8 cellular contexts compared by ENCODE assay signal in genomic region chr2:200862532-200863000, GRCh38. TPM values are rescaled to one million over a fixed set of nuclear protein-coding genes. Genes with fewer than 3 reads are reported as not detected.
DNase-seq lines count a peak whose midpoint lies in the region; ATAC-seq and TF ChIP-seq lines count a peak whose summit lies in the region.

No MANE protein-coding gene starts in this region.

- peak in 2 of 3 donors; percentile 58 to 73 for TF ChIP-seq POLR2A in body of pancreas (IDR thresholded peaks at IDR 0.05)

- ATAC-seq in body of pancreas: no peak
- ATAC-seq in left lung: no peak
- ATAC-seq in HG02623 (IDR thresholded peaks at IDR 0.05; ENCODE audit: unreplicated experiment): no peak
- ATAC-seq in HG02870 (IDR thresholded peaks at IDR 0.05; ENCODE audit: unreplicated experiment): no peak

- 0% methylated on average over 13 of the region's 13 CpGs for WGBS in body of pancreas, 2 donors

- H3K4me2 ChIP-seq in BLaER1 treated with 17β-estradiol and CSF1 and Interleukin-3, amounts not matched to agents 10 nM and 100 nM: peak overlapping the region; percentile 79 to 98 (median 90)

- H3K4me3 Mint-ChIP-seq in HFFc6: peak overlapping the region; percentile 95
- peak overlapping the region; percentile 95 for H3K4me3 Mint-ChIP-seq in T-helper 2 cell treated with Interferon-gamma antibody and Interleukin-4, amounts not matched to agents 5 μg/mL and 100 μg/mL, for 36 hours

- peaks cover 58% of the 10 kb centered on the region for H3K4me1 Mint-ChIP-seq in HFFc6 (ENCODE audit: low read depth)
- H3K4me1 Mint-ChIP-seq in T-helper 2 cell treated with Interferon-gamma antibody and Interleukin-4, amounts not matched to agents 5 μg/mL and 100 μg/mL, for 36 hours (ENCODE audit: low read depth): peaks cover 29% of the 10 kb centered on the region

- DNase-seq in HFFc6 (peak; percentile 76), body of pancreas (peak in 3 of 4 donors; percentile 32 to 59 (median 51)), left lung (no peak)
- DNase-seq in T-helper 2 cell treated with Interferon-gamma antibody and Interleukin-4, amounts not matched to agents 5 μg/mL and 100 μg/mL, for 36 hours (ENCODE audit: low spot score): peak; percentile 74
- peak; percentile 30 to 71 for DNase-seq in stimulated activated CD4-positive, alpha-beta T cell treated with anti-CD3 and anti-CD28 coated beads, Interleukin-4, amount 100 ng/mL, for 4 hours

- peak overlapping the region; percentile 97 to 100 (median 99) for H3K27ac ChIP-seq in BLaER1 treated with 17β-estradiol and CSF1 and Interleukin-3, amounts not matched to agents 10 nM and 100 nM
- H3K27ac ChIP-seq in body of pancreas (peak overlapping the region; percentile 98 to 100 (median 100)), left lung (peak overlapping the region; percentile 100)

- intact Hi-C loops in body of pancreas (cut with DNase I): no loop called here
- intact Hi-C loops in left lung (cut with DNase I): no loop called here

- no peaks in the 10 kb centered on the region for H3K9me3 ChIP-seq in BLaER1 treated with 17β-estradiol and CSF1 and Interleukin-3, amounts not matched to agents 10 nM and 100 nM (replicated peaks in 1 of 11)
- H3K9me3 ChIP-seq in body of pancreas (no peaks in the 10 kb centered on the region), left lung (no peaks in the 10 kb centered on the region)

- TF ChIP-seq CTCF in HFFc6 (IDR thresholded peaks at IDR 0.05) (no peak), body of pancreas (IDR thresholded peaks at IDR 0.05) (no peak), left lung (IDR thresholded peaks at IDR 0.05) (no peak)

- H3K9ac ChIP-seq in BLaER1 treated with 17β-estradiol and CSF1 and Interleukin-3, amounts not matched to agents 10 nM and 100 nM: peak overlapping the region; percentile 96 to 100 (median 99)

- peaks cover 59 to 62% (median 61%) of the 10 kb centered on the region in 11 experiments for H4K20me1 ChIP-seq in BLaER1 treated with 17β-estradiol and CSF1 and Interleukin-3, amounts not matched to agents 10 nM and 100 nM

- H3K9me3 Mint-ChIP-seq in HFFc6: no peaks in the 10 kb centered on the region
- no peaks in the 10 kb centered on the region for H3K9me3 Mint-ChIP-seq in T-helper 2 cell treated with Interferon-gamma antibody and Interleukin-4, amounts not matched to agents 5 μg/mL and 100 μg/mL, for 36 hours

- H3K27me3 Mint-ChIP-seq in HFFc6 (ENCODE audit: insufficient read depth): peaks cover 4% of the 10 kb centered on the region
- no peaks in the 10 kb centered on the region for H3K27me3 Mint-ChIP-seq in T-helper 2 cell treated with Interferon-gamma antibody and Interleukin-4, amounts not matched to agents 5 μg/mL and 100 μg/mL, for 36 hours (ENCODE audit: low read depth)

- no peaks in the 10 kb centered on the region for H3K27me3 ChIP-seq in BLaER1 treated with 17β-estradiol and CSF1 and Interleukin-3, amounts not matched to agents 10 nM and 100 nM
- H3K27me3 ChIP-seq in body of pancreas: no peaks in the 10 kb centered on the region
- H3K27me3 ChIP-seq in left lung: no peaks in the 10 kb centered on the region

- H3K36me3 ChIP-seq in BLaER1 treated with 17β-estradiol and CSF1 and Interleukin-3, amounts not matched to agents 10 nM and 100 nM: peaks cover 38 to 54% (median 45%) of the 10 kb centered on the region in 11 experiments
- H3K36me3 ChIP-seq in body of pancreas (replicated peaks in 1 of 2; ENCODE audit: insufficient read depth in 1 of 2, low read depth in 2 of 2) (peaks cover 2 to 17% of the 10 kb centered on the region in 2 donors), left lung (peaks cover 0 to 34% of the 10 kb centered on the region in 2 donors)

- peaks cover 66% of the 10 kb centered on the region for H3K36me3 Mint-ChIP-seq in HFFc6 (ENCODE audit: low read depth)
- H3K36me3 Mint-ChIP-seq in T-helper 2 cell treated with Interferon-gamma antibody and Interleukin-4, amounts not matched to agents 5 μg/mL and 100 μg/mL, for 36 hours (ENCODE audit: low read depth): peaks cover 65% of the 10 kb centered on the region

- H3K4me3 ChIP-seq in BLaER1 treated with 17β-estradiol and CSF1 and Interleukin-3, amounts not matched to agents 10 nM and 100 nM: peak overlapping the region; percentile 74 to 99 (median 90)
- H3K4me3 ChIP-seq in body of pancreas (peak overlapping the region; percentile 57 to 100), left lung (peak overlapping the region; percentile 80 to 98)

- peaks cover 26 to 63% (median 38%) of the 10 kb centered on the region in 10 experiments for H3K4me1 ChIP-seq in BLaER1 treated with 17β-estradiol and CSF1 and Interleukin-3, amounts not matched to agents 10 nM and 100 nM
- peaks cover 57% of the 10 kb centered on the region for H3K4me1 ChIP-seq in body of pancreas
- peaks cover 29 to 73% of the 10 kb centered on the region in 2 donors for H3K4me1 ChIP-seq in left lung

- peak overlapping the region; percentile 99 for H3K27ac Mint-ChIP-seq in HFFc6
- H3K27ac Mint-ChIP-seq in T-helper 2 cell treated with Interferon-gamma antibody and Interleukin-4, amounts not matched to agents 5 μg/mL and 100 μg/mL, for 36 hours: peak overlapping the region; percentile 95

RNA-seq across cellular contexts. Expression of gene CLK1, which starts 1.9 kb away (rescaled TPM):
- 10 to 100 TPM; 25.8 to 28.3 (median 27.3) TPM for total RNA-seq in HFFc6 (2021; fragmentation: NEBNext Ultra II Directional; extraction: Animal tissue kit (Norgen Biotek cat#: 25700))
- 100 to 1,000 TPM; 143 to 151 TPM for total RNA-seq in body of pancreas
- total RNA-seq in left lung: 10 to 100 TPM; 75.9 to 91.2 TPM

RNA-seq across cellular contexts. Expression of gene PPIL3, which starts 26.3 kb away (rescaled TPM):
- total RNA-seq in HFFc6 (2021; fragmentation: NEBNext Ultra II Directional; extraction: Animal tissue kit (Norgen Biotek cat#: 25700)): 10 to 100 TPM; 12.4 to 15.6 (median 13.1) TPM
- total RNA-seq in body of pancreas (1 to 10 TPM; 6.9 to 7.0 TPM), left lung (10 to 100 TPM; 26.0 to 31.0 TPM)

RNA-seq across cellular contexts. Expression of gene NIF3L1, which starts 26.6 kb away (rescaled TPM):
- total RNA-seq in HFFc6 (2021; fragmentation: NEBNext Ultra II Directional; extraction: Animal tissue kit (Norgen Biotek cat#: 25700)): 10 to 100 TPM; 18.4 to 25.4 (median 20.6) TPM
- total RNA-seq in body of pancreas (1 to 10 TPM; 7.3 to 7.6 TPM), left lung (10 to 100 TPM; 18.4 to 26.2 TPM)

RNA-seq across cellular contexts. Expression of gene BZW1, which starts 50.9 kb away (rescaled TPM):
- total RNA-seq in HFFc6 (2021; fragmentation: NEBNext Ultra II Directional; extraction: Animal tissue kit (Norgen Biotek cat#: 25700)): 100 to 1,000 TPM; 318 to 459 (median 409) TPM
- total RNA-seq in body of pancreas: 10 to 100 TPM; 45.4 to 88.3 TPM
- total RNA-seq in left lung: 100 to 1,000 TPM; 211 TPM

Comparison
In these comparisons a context has a peak if more than half of its experiments do, and no peak if none do; other contexts are left out.
1. DNase-seq: peak in HFFc6 (single experiment), T-helper 2 cell treated with Interferon-gamma antibody and Interleukin-4, amounts not matched to agents 5 μg/mL and 100 μg/mL, for 36 hours (single experiment), body of pancreas (3 of 4) and stimulated activated CD4-positive, alpha-beta T cell treated with anti-CD3 and anti-CD28 coated beads, Interleukin-4, amount 100 ng/mL, for 4 hours (2 of 2); none in left lung (0 of 2).
2. Peak in every context shown above with its lines, with median percentiles within 50 percentile points of each other: H3K27ac ChIP-seq and H3K4me3 ChIP-seq.